ENCODE assay signal across 10 cellular contexts in genomic region chr17:81667754-81668153, GRCh38. TPM values are rescaled to one million over a fixed set of nuclear protein-coding genes. Genes with fewer than 3 reads are reported as not detected.
DNase-seq lines count a peak whose midpoint lies in the region; ATAC-seq and TF ChIP-seq lines count a peak whose summit lies in the region.
"Had no signal": no experiment of that assay in that cellular context is flagged by ENCODE, and none has a peak within 500 bp of the region (broad histone marks: within the 10 kb centered on the region; RNA-seq: fewer than 3 reads in every experiment).

No MANE protein-coding gene starts in this region.

- peak; percentile 69 for DNase-seq in ELF-1 (ENCODE audit: low read depth, low spot score)
- DNase-seq in NB4 (ENCODE audit: low read depth) = peak; percentile 62
- peak; percentile 17 for DNase-seq in MCF 10A (ENCODE audit: unreplicated experiment)
- DNase-seq in nephron progenitor cell = no peak
- DNase-seq in NCI-H1417 treated with DMSO at 0.1 percent for 48 hours (lab: John Stamatoyannopoulos, UW) = no peak
- no peak for DNase-seq in Ammon's horn (ENCODE audit: low spot score)
- DNase-seq: left cardiac atrium, NCI-H1694 had no signal

- POLR2A ChIA-PET in MCF 10A (lab: Yijun Ruan, JAX) = interaction anchor here (0.6 to 8.0 kb wide), 5 partner anchors 10 to 750 kb away, joined by 3 to 101 read pairs (median 4); partner anchors contain the start of genes ARL16 and HGS

- H3K27ac Mint-ChIP-seq in MCF 10A (ENCODE audit: low read depth, unreplicated experiment) (peak overlapping the region; percentile 79), nephron progenitor cell (peak overlapping the region; percentile 83)

- CTCF ChIA-PET in MCF 10A (lab: Yijun Ruan, JAX) = interaction anchor here (0.6 to 1.3 kb wide), 4 partner anchors 13 to 57 kb away, joined by 3 to 5 read pairs (median 4); no protein-coding TSS in a partner anchor

- intact Hi-C loops in MCF 10A (cut with micrococcal nuclease) = loop anchor here (2.0 kb wide), 3 partner anchors 15 to 31 kb away; partner anchors contain the start of genes ARL16, NPLOC4 and TSPAN10

- peak; percentile 11 for TF ChIP-seq CTCF in NB4 (IDR thresholded peaks at IDR 0.05; ENCODE audit: low read depth, low read length)
- no peak for TF ChIP-seq CTCF in MCF 10A (IDR thresholded peaks at IDR 0.05; ENCODE audit: unreplicated experiment)
- TF ChIP-seq CTCF in nephron progenitor cell (IDR thresholded peaks at IDR 0.05) = no peak

- H3K9me3 Mint-ChIP-seq in MCF 10A (ENCODE audit: unreplicated experiment) (no peaks in the 10 kb centered on the region), nephron progenitor cell (no peaks in the 10 kb centered on the region)

- peaks cover 15% of the 10 kb centered on the region for H3K4me1 Mint-ChIP-seq in MCF 10A (ENCODE audit: insufficient read depth, unreplicated experiment)
- peaks cover 36% of the 10 kb centered on the region for H3K4me1 Mint-ChIP-seq in nephron progenitor cell

- BruUV-seq in MCF 10A (replicated peaks; lab: Mats Ljungman, UMichigan) = no TSS peak

- H3K27me3 Mint-ChIP-seq in MCF 10A (ENCODE audit: insufficient read depth, unreplicated experiment) = no peaks in the 10 kb centered on the region
- no peaks in the 10 kb centered on the region for H3K27me3 Mint-ChIP-seq in nephron progenitor cell (ENCODE audit: low read depth, poor library complexity)

- peaks cover 54% of the 10 kb centered on the region for H3K36me3 Mint-ChIP-seq in MCF 10A (ENCODE audit: insufficient read depth, unreplicated experiment)
- peaks cover 52% of the 10 kb centered on the region for H3K36me3 Mint-ChIP-seq in nephron progenitor cell (ENCODE audit: low read depth)

- peak overlapping the region; percentile 53 for H3K4me3 ChIP-seq in NB4 (ENCODE audit: low read depth, low read length)

- ATAC-seq in GM18505 (IDR thresholded peaks at IDR 0.05; ENCODE audit: unreplicated experiment) (no peak), HG03432 (IDR thresholded peaks at IDR 0.05; ENCODE audit: unreplicated experiment) (no peak)

- peak overlapping the region; percentile 85 for H3K4me3 Mint-ChIP-seq in MCF 10A (ENCODE audit: unreplicated experiment)
- H3K4me3 Mint-ChIP-seq in nephron progenitor cell = peak overlapping the region; percentile 95

- TF ChIP-seq POLR2A in NB4 (IDR thresholded peaks at IDR 0.05; ENCODE audit: extremely low read depth, insufficient read length) (no peak), GM18505 (IDR thresholded peaks at IDR 0.05; ENCODE audit: borderline replicate concordance, extremely low read depth, insufficient read depth, insufficient read length) (no peak)

RNA-seq across cellular contexts. Expression of gene CCDC137, which starts 1.2 kb away (rescaled TPM):
- total RNA-seq in MCF 10A (2022) = 23.9 and 27.1 TPM in 2 replicates

RNA-seq across cellular contexts. Expression of gene OXLD1, which starts 1.3 kb away (rescaled TPM):
- 47.6 and 54.8 TPM in 2 replicates for total RNA-seq in MCF 10A (2022)

RNA-seq across cellular contexts. Expression of gene PDE6G, which starts 11.4 kb away (rescaled TPM):
- total RNA-seq in MCF 10A (2022) = not detected in 2 replicates

RNA-seq across cellular contexts. Expression of gene ARL16, which starts 15.8 kb away (rescaled TPM):
- 34.8 and 38.6 TPM in 2 replicates for total RNA-seq in MCF 10A (2022)

RNA-seq across cellular contexts. Expression of gene HGS, which starts 16.1 kb away (rescaled TPM):
- 160 and 178 TPM in 2 replicates for total RNA-seq in MCF 10A (2022)

Comparison
In these comparisons a context has a peak if more than half of its experiments do, and no peak if none do; other contexts are left out.
1. DNase-seq: peak in ELF-1 (single experiment), NB4 (single experiment) and MCF 10A (single experiment); none in nephron progenitor cell (single experiment), NCI-H1417 treated with DMSO at 0.1 percent for 48 hours (single experiment) and Ammon's horn (single experiment).